In genomic region chr2:70671059-70671685, GRCh38 we compare ENCODE assay signal across 25 cellular contexts.
DNase-seq lines count a peak whose midpoint lies in the region; FAIRE-seq and TF ChIP-seq lines count a peak whose summit lies in the region.
"Had no signal": no experiment of that assay in that cellular context is flagged by ENCODE, and none has a peak within 500 bp of the region (broad histone marks: within the 10 kb centered on the region; RNA-seq: fewer than 3 reads in every experiment).

No MANE protein-coding gene starts in this region.

- peak; percentile 11 for DNase-seq in activated CD8-positive, alpha-beta memory T cell treated with anti-CD3 and anti-CD28 coated beads for 24 hours
- no peak for DNase-seq in activated CD8-positive, alpha-beta memory T cell treated with anti-CD3 and anti-CD28 coated beads, Interleukin-2, amount 50 U/mL, for 48 hours
- DNase-seq in HTR-8/SVneo (ENCODE audit: insufficient read length, low spot score) = peak; percentile 35
- DNase-seq in fibroblast of mammary gland (ENCODE audit: low read depth) = peak; percentile 7
- peak; percentile 34 for DNase-seq in urothelium cell line (ENCODE audit: low spot score)
- no peak for DNase-seq in HAP-1 (ENCODE audit: low spot score in 2 of 2)
- DNase-seq in activated CD4-positive, alpha-beta T cell treated with anti-CD3 and anti-CD28 coated beads, Interleukin-2, amount 50 U/mL, for 4 hours = no peak
- DNase-seq in NOMO-1 (lab: John Stamatoyannopoulos, UW; ENCODE audit: unreplicated experiment in 2 of 2) = no peak
- DNase-seq: activated CD4-positive, alpha-beta T cell treated with anti-CD3 and anti-CD28 coated beads, Interleukin-2, amount 50 U/mL, for 1 hour; activated naive CD4-positive, alpha-beta T cell treated with anti-CD3 and anti-CD28 coated beads, Interleukin-2, amount 10 ng/mL, durations not matched to agents 7 days and 5 days; CD8-positive, alpha-beta memory T cell; colonic mucosa; DMS 273 treated with DMSO at 0.1 percent for 48 hours; gastrocnemius medialis; hypothalamus; immature natural killer cell; NCI-H1092 treated with DMSO at 0.1 percent for 48 hours; NCI-H1930; NCI-H524 treated with DMSO at 0.1 percent for 48 hours; NK-92 treated with Interleukin-12 subunit alpha and Interleukin-12 subunit beta, amount 100 ng/mL, for 24 hours; SIG-M5; stimulated activated naive CD8-positive, alpha-beta T cell treated with anti-CD3 and anti-CD28 coated beads, Interleukin-15, Interleukin-2, amounts not matched to agents 100 U/mL and 50 U/mL, for 24 hours; T1000; testis had no signal

- FAIRE-seq in HTR-8/SVneo (lab: Jason Lieb, UNC) = peak; percentile 52
- FAIRE-seq in urothelium cell line (lab: Jason Lieb, UNC) = no peak
- FAIRE-seq: bronchial epithelial cell had no signal

- in situ Hi-C loops in HAP-1 (cut with MboI; ENCODE audit: low sequenced_read_pairs) = no loop called here

- H3K4me1 ChIP-seq in HAP-1 = no peaks in the 10 kb centered on the region
- H3K4me1 ChIP-seq: colonic mucosa, gastrocnemius medialis had no signal

- TF ChIP-seq CTCF in fibroblast of mammary gland (conservative IDR thresholded peaks at IDR 0.05; ENCODE audit: control insufficient read depth, insufficient read depth, low read depth, low read length) = no peak

- H3K4me3 ChIP-seq in fibroblast of mammary gland (ENCODE audit: control insufficient read depth, low read depth, low read length) (no peak overlapping the region), HAP-1 (no peak overlapping the region)
- H3K4me3 ChIP-seq: colonic mucosa, gastrocnemius medialis, testis had no signal

- no peaks in the 10 kb centered on the region for H3K9me3 ChIP-seq in HAP-1
- H3K9me3 ChIP-seq: colonic mucosa, gastrocnemius medialis, testis had no signal

- H3K36me3 ChIP-seq in HAP-1 (replicated peaks) = peaks cover 37% of the 10 kb centered on the region
- H3K36me3 ChIP-seq: colonic mucosa, gastrocnemius medialis had no signal

- H3K27me3 ChIP-seq in HAP-1 (ENCODE audit: low read depth) = no peaks in the 10 kb centered on the region
- H3K27me3 ChIP-seq: colonic mucosa, gastrocnemius medialis, testis had no signal

Comparison
In these comparisons a context has a peak if more than half of its experiments do, and no peak if none do; other contexts are left out.
1. DNase-seq: peak in activated CD8-positive, alpha-beta memory T cell treated with anti-CD3 and anti-CD28 coated beads for 24 hours (single experiment), HTR-8/SVneo (single experiment), fibroblast of mammary gland (single experiment) and urothelium cell line (single experiment); none in activated CD8-positive, alpha-beta memory T cell treated with anti-CD3 and anti-CD28 coated beads, Interleukin-2, amount 50 U/mL, for 48 hours (single experiment), HAP-1 (0 of 2), activated CD4-positive, alpha-beta T cell treated with anti-CD3 and anti-CD28 coated beads, Interleukin-2, amount 50 U/mL, for 4 hours (0 of 2) and NOMO-1 (0 of 2).